38 cellular contexts compared by ENCODE assay signal in the genomic region with DNA sequence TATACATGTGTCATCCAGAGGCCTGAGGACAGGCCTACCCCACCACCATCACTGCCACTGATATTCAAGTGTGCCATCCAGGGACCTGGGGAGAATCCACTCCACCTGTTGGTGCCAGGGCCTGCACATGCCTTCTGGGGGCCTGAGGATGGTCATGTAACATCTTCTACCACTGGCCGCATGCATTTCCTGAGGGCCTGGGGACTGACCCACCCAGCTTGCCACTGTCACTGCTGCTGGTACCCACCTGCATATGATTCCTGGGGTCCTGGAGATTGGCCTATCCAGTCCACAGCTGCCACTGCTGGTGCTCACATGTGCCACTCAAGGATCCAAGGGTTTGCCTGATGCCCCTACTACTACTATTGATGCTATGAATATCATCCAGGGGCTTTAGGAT.
"Had no signal": no experiment of that assay in that cellular context is flagged by ENCODE, and none has a peak within 500 bp of the region (broad histone marks: within the 10 kb centered on the region; RNA-seq: fewer than 3 reads in every experiment).

No MANE protein-coding gene starts in this region.

- DNase-seq: activated effector memory CD4-positive, alpha-beta T cell treated with anti-CD3 and anti-CD28 coated beads, Interleukin-2, amount 50 U/mL, for 16 hours; activated effector memory CD4-positive, alpha-beta T cell treated with Interleukin-2 at 50 U/mL for 16 hours; activated gamma-delta T cell; activated gamma-delta T cell treated with Interleukin-2 at 50 U/mL for 16 hours; activated naive CD4-positive, alpha-beta T cell; activated naive CD4-positive, alpha-beta T cell treated with anti-CD3 and anti-CD28 coated beads for 36 hours; activated naive CD4-positive, alpha-beta T cell treated with anti-CD3 and anti-CD28 coated beads, Interleukin-2, amount 10 ng/mL, durations not matched to agents 7 days and 5 days; activated naive CD4-positive, alpha-beta T cell treated with anti-CD3 and anti-CD28 coated beads, Interleukin-2, amount 50 U/mL, for 16 hours; activated naive CD4-positive, alpha-beta T cell treated with Interleukin-2 at 50 U/mL for 16 hours; activated naive CD8-positive, alpha-beta T cell treated with anti-CD3 and anti-CD28 coated beads for 36 hours; activated naive CD8-positive, alpha-beta T cell treated with anti-CD3 and anti-CD28 coated beads, Interleukin-2, amount 10 ng/mL, durations not matched to agents 7 days and 5 days; activated naive CD8-positive, alpha-beta T cell treated with anti-CD3 and anti-CD28 coated beads, Interleukin-2, amount 50 U/mL, for 24 hours; activated T-cell treated with anti-CD3 and anti-CD28 coated beads, Interleukin-2, amount 50 U/mL, for 1 hour; activated T-cell treated with anti-CD3 and anti-CD28 coated beads, Interleukin-2, amount 50 U/mL, for 24 hours; activated T-cell treated with anti-CD3 and anti-CD28 coated beads, Interleukin-2, amount 50 U/mL, for 4 hours; activated T-cell treated with anti-CD3 and anti-CD28 coated beads, Interleukin-2, amount 50 U/mL, for 48 hours; activated T-cell treated with anti-CD3 and anti-CD28 coated beads, Interleukin-2, amount 50 U/mL, for 72 hours; adrenal gland; amniotic stem cell; amygdala; anterior cingulate cortex; aorta; body of pancreas; brain microvascular endothelial cell; caudate nucleus; central memory CD4-positive, alpha-beta T cell; cerebellar nuclear complex had no signal

- H3K4me3 Mint-ChIP-seq: activated naive CD4-positive, alpha-beta T cell treated with anti-CD3 and anti-CD28 coated beads for 36 hours; activated naive CD4-positive, alpha-beta T cell treated with anti-CD3 and anti-CD28 coated beads, Interleukin-2, amount 10 ng/mL, durations not matched to agents 7 days and 5 days; activated naive CD4-positive, alpha-beta T cell treated with anti-CD3 and anti-CD28 coated beads, Interleukin-2, amount 50 U/mL, for 24 hours; activated naive CD8-positive, alpha-beta T cell; activated naive CD8-positive, alpha-beta T cell treated with anti-CD3 and anti-CD28 coated beads for 36 hours; activated naive CD8-positive, alpha-beta T cell treated with anti-CD3 and anti-CD28 coated beads, Interleukin-2, amount 10 ng/mL, durations not matched to agents 7 days and 5 days; activated naive CD8-positive, alpha-beta T cell treated with anti-CD3 and anti-CD28 coated beads, Interleukin-2, amount 50 U/mL, for 24 hours; activated T-cell treated with anti-CD3 and anti-CD28 coated beads, Interleukin-2, amount 50 U/mL, for 24 hours; activated T-cell treated with anti-CD3 and anti-CD28 coated beads, Interleukin-2, amount 50 U/mL, for 4 hours; activated T-cell treated with anti-CD3 and anti-CD28 coated beads, Interleukin-2, amount 50 U/mL, for 72 hours; activated T-helper 1 cell treated with anti-CD3 and anti-CD28 coated beads, Interleukin-12 subunit alpha, Interleukin-12 subunit beta, Interleukin-2, Interleukin-4 antibody, amounts not matched to agents 30 ng/mL and 10 ng/mL and 1 ng/mL, durations not matched to agents 14 hours and 24 hours and 36 hours; activated T-helper 17 cell treated with anti-CD3 and anti-CD28 coated beads, Interleukin-2, amount 50 U/mL, for 72 hours; brain; central memory CD8-positive, alpha-beta T cell had no signal

- H3K27me3 Mint-ChIP-seq: activated naive CD4-positive, alpha-beta T cell treated with anti-CD3 and anti-CD28 coated beads, Interleukin-2, amount 10 ng/mL, durations not matched to agents 7 days and 5 days; activated naive CD8-positive, alpha-beta T cell treated with anti-CD3 and anti-CD28 coated beads for 36 hours; activated naive CD8-positive, alpha-beta T cell treated with anti-CD3 and anti-CD28 coated beads, Interleukin-2, amount 10 ng/mL, durations not matched to agents 7 days and 5 days; activated naive CD8-positive, alpha-beta T cell treated with anti-CD3 and anti-CD28 coated beads, Interleukin-2, amount 50 U/mL, for 24 hours; activated T-cell treated with anti-CD3 and anti-CD28 coated beads, Interleukin-2, amount 50 U/mL, for 24 hours; central memory CD8-positive, alpha-beta T cell had no signal

- ATAC-seq: activated naive CD4-positive, alpha-beta T cell treated with anti-CD3 and anti-CD28 coated beads, Interleukin-2, amount 50 U/mL, for 72 hours; activated naive CD8-positive, alpha-beta T cell treated with anti-CD3 and anti-CD28 coated beads, Interleukin-2, amount 50 U/mL, for 24 hours; activated T-cell treated with anti-CD3 and anti-CD28 coated beads, Interleukin-2, amount 50 U/mL, for 4 hours; activated T-cell treated with anti-CD3 and anti-CD28 coated beads, Interleukin-2, amount 50 U/mL, for 72 hours; activated T-helper 17 cell treated with anti-CD3 and anti-CD28 coated beads, Interleukin-2, amount 50 U/mL, for 72 hours; body of pancreas had no signal

- H3K4me3 ChIP-seq: adrenal gland, ascending aorta, body of pancreas, breast epithelium, cardiac muscle cell had no signal

- H3K4me1 ChIP-seq: adrenal gland, ascending aorta, body of pancreas, breast epithelium had no signal

- H3K27ac Mint-ChIP-seq: activated naive CD4-positive, alpha-beta T cell treated with anti-CD3 and anti-CD28 coated beads for 36 hours; activated naive CD4-positive, alpha-beta T cell treated with anti-CD3 and anti-CD28 coated beads, Interleukin-2, amount 10 ng/mL, durations not matched to agents 7 days and 5 days; activated naive CD4-positive, alpha-beta T cell treated with anti-CD3 and anti-CD28 coated beads, Interleukin-2, amount 50 U/mL, for 24 hours; activated naive CD4-positive, alpha-beta T cell treated with anti-CD3 and anti-CD28 coated beads, Interleukin-2, amount 50 U/mL, for 72 hours; activated naive CD8-positive, alpha-beta T cell; activated naive CD8-positive, alpha-beta T cell treated with anti-CD3 and anti-CD28 coated beads for 36 hours; activated naive CD8-positive, alpha-beta T cell treated with anti-CD3 and anti-CD28 coated beads, Interleukin-2, amount 50 U/mL, for 24 hours; activated T-cell treated with anti-CD3 and anti-CD28 coated beads, Interleukin-2, amount 50 U/mL, for 24 hours; activated T-cell treated with anti-CD3 and anti-CD28 coated beads, Interleukin-2, amount 50 U/mL, for 72 hours; activated T-helper 1 cell treated with anti-CD3 and anti-CD28 coated beads, Interleukin-12 subunit alpha, Interleukin-12 subunit beta, Interleukin-2, Interleukin-4 antibody, amounts not matched to agents 30 ng/mL and 10 ng/mL and 1 ng/mL, durations not matched to agents 14 hours and 24 hours and 36 hours; activated T-helper 17 cell treated with anti-CD3 and anti-CD28 coated beads, Interleukin-2, amount 50 U/mL, for 72 hours; activated T-helper 2 cell treated with anti-CD3 and anti-CD28 coated beads, Interferon-gamma antibody, Interleukin-2, Interleukin-4, amounts not matched to agents 10 μg/mL and 5 μg/mL and 100 μg/mL, durations not matched to agents 14 hours and 24 hours and 36 hours; brain had no signal

- H3K27ac ChIP-seq: adrenal gland, ascending aorta, body of pancreas, brain microvascular endothelial cell, breast epithelium, cardiac muscle cell had no signal

- H3K27me3 ChIP-seq: adrenal gland, ascending aorta, body of pancreas, brain microvascular endothelial cell, breast epithelium, cardiac muscle cell had no signal

- H3K36me3 Mint-ChIP-seq: activated naive CD4-positive, alpha-beta T cell treated with anti-CD3 and anti-CD28 coated beads, Interleukin-2, amount 10 ng/mL, durations not matched to agents 7 days and 5 days; activated naive CD4-positive, alpha-beta T cell treated with anti-CD3 and anti-CD28 coated beads, Interleukin-2, amount 50 U/mL, for 24 hours; activated naive CD8-positive, alpha-beta T cell; activated naive CD8-positive, alpha-beta T cell treated with anti-CD3 and anti-CD28 coated beads for 36 hours; brain had no signal

- H3K36me3 ChIP-seq: adrenal gland, ascending aorta, brain microvascular endothelial cell, breast epithelium, cardiac muscle cell had no signal

- H3K4me1 Mint-ChIP-seq: activated naive CD4-positive, alpha-beta T cell treated with anti-CD3 and anti-CD28 coated beads, Interleukin-2, amount 10 ng/mL, durations not matched to agents 7 days and 5 days; activated naive CD4-positive, alpha-beta T cell treated with anti-CD3 and anti-CD28 coated beads, Interleukin-2, amount 50 U/mL, for 24 hours; activated naive CD8-positive, alpha-beta T cell treated with anti-CD3 and anti-CD28 coated beads for 36 hours; activated naive CD8-positive, alpha-beta T cell treated with anti-CD3 and anti-CD28 coated beads, Interleukin-2, amount 10 ng/mL, durations not matched to agents 7 days and 5 days; activated naive CD8-positive, alpha-beta T cell treated with anti-CD3 and anti-CD28 coated beads, Interleukin-2, amount 50 U/mL, for 24 hours; activated T-helper 17 cell treated with anti-CD3 and anti-CD28 coated beads, Interleukin-2, amount 50 U/mL, for 72 hours; brain; central memory CD8-positive, alpha-beta T cell had no signal
